In the genomic region with DNA sequence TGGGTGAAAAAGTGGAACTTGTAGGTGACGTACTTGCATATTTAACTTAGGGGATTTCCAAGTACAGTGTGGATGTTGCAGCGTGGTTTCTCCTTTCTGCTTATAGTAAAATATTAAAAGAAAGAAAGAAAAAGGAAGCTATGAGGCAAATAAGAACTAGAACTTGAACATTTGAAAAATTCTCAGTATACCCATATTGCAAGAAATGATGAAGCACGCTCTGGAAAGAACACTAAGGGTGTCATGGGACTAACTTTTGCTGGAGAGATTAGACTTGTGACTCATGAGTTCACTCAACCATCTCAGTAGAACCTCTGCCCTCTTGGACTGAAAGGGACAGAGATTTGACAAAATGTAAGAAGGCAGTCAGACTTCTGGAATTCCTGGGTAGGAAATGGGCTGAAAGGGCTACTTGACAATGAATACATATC, we compare ENCODE assay signal across 11 cellular contexts.
DNase-seq lines count a peak whose midpoint lies in the region; ATAC-seq and TF ChIP-seq lines count a peak whose summit lies in the region.
"Had no signal": no experiment of that assay in that cellular context is flagged by ENCODE, and none has a peak within 500 bp of the region (broad histone marks: within the 10 kb centered on the region; RNA-seq: fewer than 3 reads in every experiment).

No MANE protein-coding gene starts in this region.

- no peak overlapping the region for H3K4me3 ChIP-seq in body of pancreas

- DNase-seq in M059J (ENCODE audit: low read depth) = peak; percentile 2
- no peak for DNase-seq in nephron progenitor cell
- no peak for DNase-seq in DMS114 treated with DMSO at 0.1 percent for 48 hours (lab: John Stamatoyannopoulos, UW; ENCODE audit: unreplicated experiment)
- DNase-seq in body of pancreas = no peak
- DNase-seq in NCI-H69 (lab: John Stamatoyannopoulos, UW) = no peak
- DNase-seq: aorta; NCI-H1694; stimulated activated CD4-positive, alpha-beta T cell treated with anti-CD3 and anti-CD28 coated beads, Interleukin-2, amount 100 ng/mL, for 24 hours had no signal

- H3K36me3 Mint-ChIP-seq in nephron progenitor cell (ENCODE audit: low read depth) = no peaks in the 10 kb centered on the region

- H3K27ac Mint-ChIP-seq in nephron progenitor cell = peak overlapping the region; percentile 44

- H3K27ac ChIP-seq in body of pancreas = no peak overlapping the region

- ATAC-seq in GM19025 (IDR thresholded peaks at IDR 0.05; ENCODE audit: low read depth, unreplicated experiment) (peak; percentile 82), HG02840 (IDR thresholded peaks at IDR 0.05; ENCODE audit: low FRiP score, unreplicated experiment) (peak; percentile 95), body of pancreas (no peak), esophagus mucosa (no peak)

- no peaks in the 10 kb centered on the region for H3K4me1 Mint-ChIP-seq in nephron progenitor cell

- no peaks in the 10 kb centered on the region for H3K27me3 Mint-ChIP-seq in nephron progenitor cell (ENCODE audit: low read depth, poor library complexity)

- TF ChIP-seq POLR2A in body of pancreas (IDR thresholded peaks at IDR 0.05) = no peak

- no peaks in the 10 kb centered on the region for H3K9me3 Mint-ChIP-seq in nephron progenitor cell

- no peak overlapping the region for H3K4me3 Mint-ChIP-seq in nephron progenitor cell

- TF ChIP-seq CTCF in nephron progenitor cell (IDR thresholded peaks at IDR 0.05) (no peak), body of pancreas (IDR thresholded peaks at IDR 0.05) (no peak)

- H3K27me3 ChIP-seq in body of pancreas = no peaks in the 10 kb centered on the region

- no peaks in the 10 kb centered on the region for H3K36me3 ChIP-seq in body of pancreas (replicated peaks in 1 of 2; ENCODE audit: insufficient read depth in 1 of 2, low read depth in 2 of 2)

- no peaks in the 10 kb centered on the region for H3K9me3 ChIP-seq in body of pancreas

- H3K4me1 ChIP-seq in body of pancreas = no peaks in the 10 kb centered on the region

- WGBS in body of pancreas, 2 donors = 44 to 84% methylated on average over 3 of the region's 3 CpGs

- intact Hi-C loops in body of pancreas (cut with DNase I) = no loop called here

Comparison
In these comparisons a context has a peak if more than half of its experiments do, and no peak if none do; other contexts are left out.
1. ATAC-seq: peak in GM19025 (single experiment) and HG02840 (single experiment); none in body of pancreas (single experiment) and esophagus mucosa (single experiment).